ENCODE assay signal across 23 cellular contexts in genomic region chr22:49911881-49912625, GRCh38. TPM values are rescaled to one million over a fixed set of nuclear protein-coding genes. Genes with fewer than 3 reads are reported as not detected.
DNase-seq lines count a peak whose midpoint lies in the region; ATAC-seq, FAIRE-seq and TF ChIP-seq lines count a peak whose summit lies in the region.
"Had no signal": no experiment of that assay in that cellular context is flagged by ENCODE, and none has a peak within 500 bp of the region (broad histone marks: within the 10 kb centered on the region; RNA-seq: fewer than 3 reads in every experiment).

No MANE protein-coding gene starts in this region.

- TF ChIP-seq RAD21 in HepG2 (CRISPR knock-in tag; IDR thresholded peaks at IDR 0.05): no peak

- ATAC-seq in HepG2 (no peak), gastrocnemius medialis (no peak)
- no peak for ATAC-seq in stimulated activated naive B cell treated with anti-CD40 and anti-IgM and Interleukin-4, amounts not matched to agents 10 μg/mL and 1 μg/mL and 100 μg/mL, for 72 hours (replicated peaks)

- TF ChIP-seq POLR2A in HepG2 (IDR thresholded peaks at IDR 0.05; ENCODE audit: insufficient read depth in 1 of 2, low read depth in 2 of 2, low read length in 2 of 2) (no peak), gastrocnemius medialis (IDR thresholded peaks at IDR 0.05) (no peak)

- H3K36me3 ChIP-seq in HepG2 (replicated peaks in 1 of 2; ENCODE audit: control insufficient read depth in 1 of 2, insufficient read depth in 2 of 2, low read length in 2 of 2) (peaks cover 9 to 32% of the 10 kb centered on the region in 2 experiments; a peak in 4 of 5 replicates), gastrocnemius medialis (peaks cover 0 to 42% of the 10 kb centered on the region in 2 donors)

- H3K27me3 Mint-ChIP-seq in CD14-positive monocyte (ENCODE audit: low read depth in 3 of 3): peaks cover 0 to 3% (median 2%) of the 10 kb centered on the region in 3 donors
- H3K27me3 Mint-ChIP-seq in dendritic cell treated with granulocyte-macrophage colony-stimulating factor and Interleukin-4, amounts not matched to agents 40 ng/mL and 50 ng/mL, for 4 days: no peaks in the 10 kb centered on the region
- no peaks in the 10 kb centered on the region for H3K27me3 Mint-ChIP-seq in stimulated activated naive B cell treated with anti-CD40 and anti-IgM and Interleukin-4, amounts not matched to agents 10 μg/mL and 1 μg/mL and 100 μg/mL, for 72 hours
- H3K27me3 Mint-ChIP-seq: B cell; CD4-positive, alpha-beta T cell; CD8-positive, alpha-beta memory T cell had no signal

- no peaks in the 10 kb centered on the region for H3K9me3 Mint-ChIP-seq in CD14-positive monocyte
- no peaks in the 10 kb centered on the region for H3K9me3 Mint-ChIP-seq in dendritic cell treated with granulocyte-macrophage colony-stimulating factor and Interleukin-4, amounts not matched to agents 40 ng/mL and 50 ng/mL, for 4 days
- no peaks in the 10 kb centered on the region for H3K9me3 Mint-ChIP-seq in stimulated activated naive B cell treated with anti-CD40 and anti-IgM and Interleukin-4, amounts not matched to agents 10 μg/mL and 1 μg/mL and 100 μg/mL, for 72 hours
- H3K9me3 Mint-ChIP-seq: CD4-positive, alpha-beta T cell; CD8-positive, alpha-beta memory T cell; HFFc6 had no signal

- H3K9me3 ChIP-seq in HepG2 (ENCODE audit: low read length): no peaks in the 10 kb centered on the region
- H3K9me3 ChIP-seq in gastrocnemius medialis: no peaks in the 10 kb centered on the region
- H3K9me3 ChIP-seq: BLaER1, HAP-1 had no signal

- no peaks in the 10 kb centered on the region for H4K20me1 ChIP-seq in HepG2 (ENCODE audit: insufficient read depth, low read length)

- H3K36me3 Mint-ChIP-seq in CD14-positive monocyte: peaks cover 48 to 60% of the 10 kb centered on the region in 2 donors
- peaks cover 72% of the 10 kb centered on the region for H3K36me3 Mint-ChIP-seq in dendritic cell treated with granulocyte-macrophage colony-stimulating factor and Interleukin-4, amounts not matched to agents 40 ng/mL and 50 ng/mL, for 4 days (ENCODE audit: low read depth)
- H3K36me3 Mint-ChIP-seq in stimulated activated naive B cell treated with anti-CD40 and anti-IgM and Interleukin-4, amounts not matched to agents 10 μg/mL and 1 μg/mL and 100 μg/mL, for 72 hours: peaks cover 22 to 25% of the 10 kb centered on the region in 2 donors

- no peak overlapping the region for H3K4me2 ChIP-seq in HepG2 (ENCODE audit: low read depth, low read length)
- H3K4me2 ChIP-seq: BLaER1 had no signal

- 98% methylated on average over 26 of the region's 30 CpGs for WGBS in HepG2 (ENCODE audit: low lambda C conversion rate)

- no peak overlapping the region for H3K4me3 ChIP-seq in HepG2 (replicated peaks in 1 of 3; ENCODE audit: insufficient read depth in 1 of 3, low read depth in 2 of 3, low read length in 3 of 3)
- no peak overlapping the region for H3K4me3 ChIP-seq in gastrocnemius medialis
- H3K4me3 ChIP-seq: BLaER1, HAP-1 had no signal

- H3K27ac Mint-ChIP-seq in CD14-positive monocyte: peak overlapping the region in 1 of 7 donors; percentile 2
- peak overlapping the region; percentile 20 for H3K27ac Mint-ChIP-seq in dendritic cell treated with granulocyte-macrophage colony-stimulating factor and Interleukin-4, amounts not matched to agents 40 ng/mL and 50 ng/mL, for 4 days
- peak overlapping the region; percentile 87 for H3K27ac Mint-ChIP-seq in stimulated activated naive B cell treated with anti-CD40 and anti-IgM and Interleukin-4, amounts not matched to agents 10 μg/mL and 1 μg/mL and 100 μg/mL, for 72 hours
- H3K27ac Mint-ChIP-seq: B cell; CD4-positive, alpha-beta T cell; HFFc6 had no signal

- H3K27ac ChIP-seq in HepG2 (ENCODE audit: extremely low read length, insufficient read depth, low read length) (no peak overlapping the region), gastrocnemius medialis (no peak overlapping the region)
- H3K27ac ChIP-seq: 22Rv1, BLaER1, C4-2B had no signal

- peaks cover 18% of the 10 kb centered on the region for H3K4me1 ChIP-seq in HepG2 (ENCODE audit: insufficient read depth, low read length)
- H3K4me1 ChIP-seq in gastrocnemius medialis: peaks cover under 1 to 2% of the 10 kb centered on the region in 2 donors
- H3K4me1 ChIP-seq: HAP-1 had no signal

- POLR2A ChIA-PET in HepG2 (lab: Yijun Ruan, JAX): no interaction called here

- in situ Hi-C loops in HepG2 (cut with HindIII; ENCODE audit: extremely low pct_ligation_motif_present, low pct_unique_long_range_greater_than_20kb): no loop called here
- in situ Hi-C loops in gastrocnemius medialis (cut with MboI; ENCODE audit: low sequenced_read_pairs in 4 of 4): loop anchor here in 2 of 4 donors (10.0 kb wide), 2 partner anchors 57 to 137 kb away; partner anchors contain the start of gene ZBED4 (in 1 of the 2)

- H3K9ac ChIP-seq in HepG2 (ENCODE audit: insufficient read depth, low read depth, low read length): no peak overlapping the region
- H3K9ac ChIP-seq: BLaER1 had no signal

- no TSS peak for BruUV-seq in HepG2 (replicated peaks; lab: Mats Ljungman, UMichigan)

- CTCF ChIA-PET in HepG2 (lab: Yijun Ruan, JAX; ENCODE audit: low intra/inter-chr PET ratio, low total read pairs): no interaction called here

- no peak for FAIRE-seq in HepG2 (lab: Jason Lieb, UNC)
- FAIRE-seq: A204.1, D721Med, GM12891, GM18507, H54 had no signal

- H3K4me3 Mint-ChIP-seq in CD14-positive monocyte: no peak overlapping the region
- no peak overlapping the region for H3K4me3 Mint-ChIP-seq in dendritic cell treated with granulocyte-macrophage colony-stimulating factor and Interleukin-4, amounts not matched to agents 40 ng/mL and 50 ng/mL, for 4 days
- no peak overlapping the region for H3K4me3 Mint-ChIP-seq in stimulated activated naive B cell treated with anti-CD40 and anti-IgM and Interleukin-4, amounts not matched to agents 10 μg/mL and 1 μg/mL and 100 μg/mL, for 72 hours
- H3K4me3 Mint-ChIP-seq: B cell; CD4-positive, alpha-beta T cell; CD8-positive, alpha-beta memory T cell; HFFc6 had no signal

- peaks cover 4% of the 10 kb centered on the region for H3K79me2 ChIP-seq in HepG2 (ENCODE audit: insufficient read depth, low read length)

- no peak overlapping the region for H2AFZ ChIP-seq in HepG2 (ENCODE audit: low read length)

- intact Hi-C loops in CD14-positive monocyte (cut with micrococcal nuclease) (no loop called here), HepG2 (cut with micrococcal nuclease; ENCODE audit: unreplicated experiment) (no loop called here), gastrocnemius medialis (cut with DNase I; ENCODE audit: low total_unique reads) (no loop called here)
- intact Hi-C loops in dendritic cell treated with granulocyte-macrophage colony-stimulating factor and Interleukin-4, amounts not matched to agents 40 ng/mL and 50 ng/mL, for 4 days (cut with micrococcal nuclease): no loop called here

- DNase-seq in CD14-positive monocyte (ENCODE audit: low spot score): peak; percentile 39
- DNase-seq in HepG2 (ENCODE audit: low spot score): no peak
- no peak for DNase-seq in stimulated activated naive B cell treated with anti-CD40 and anti-IgM and Interleukin-4, amounts not matched to agents 10 μg/mL and 1 μg/mL and 100 μg/mL, for 72 hours
- DNase-seq in gastrocnemius medialis: no peak
- DNase-seq in DMS 273 treated with DMSO at 0.1 percent for 48 hours (lab: John Stamatoyannopoulos, UW): no peak
- no peak for DNase-seq in NCI-H226
- DNase-seq: CD4-positive, alpha-beta T cell; CD8-positive, alpha-beta memory T cell; DMS53; GF-D8; GOT3; HFFc6 had no signal

- no peaks in the 10 kb centered on the region for H3K27me3 ChIP-seq in HepG2 (ENCODE audit: control insufficient read depth in 1 of 2, insufficient read depth in 2 of 2, low read length in 2 of 2)
- H3K27me3 ChIP-seq in gastrocnemius medialis: no peaks in the 10 kb centered on the region
- H3K27me3 ChIP-seq: BLaER1 had no signal

- no peak for TF ChIP-seq CTCF in CD14-positive monocyte (IDR thresholded peaks at IDR 0.05)
- no peak for TF ChIP-seq CTCF in HepG2 (CRISPR knock-in tag; IDR thresholded peaks at IDR 0.05)
- TF ChIP-seq CTCF in gastrocnemius medialis (IDR thresholded peaks at IDR 0.05 in 4 of 5, conservative IDR thresholded peaks at IDR 0.05 in 1 of 5): no peak

- peaks cover 5% of the 10 kb centered on the region for H3K4me1 Mint-ChIP-seq in CD14-positive monocyte
- peaks cover 13% of the 10 kb centered on the region for H3K4me1 Mint-ChIP-seq in dendritic cell treated with granulocyte-macrophage colony-stimulating factor and Interleukin-4, amounts not matched to agents 40 ng/mL and 50 ng/mL, for 4 days (ENCODE audit: low read depth)
- H3K4me1 Mint-ChIP-seq in stimulated activated naive B cell treated with anti-CD40 and anti-IgM and Interleukin-4, amounts not matched to agents 10 μg/mL and 1 μg/mL and 100 μg/mL, for 72 hours: peaks cover 3 to 16% of the 10 kb centered on the region in 2 donors

- TF ChIP-seq EP300 in HepG2 (IDR thresholded peaks at IDR 0.05; ENCODE audit: low read depth in 2 of 2, low read length in 2 of 2): no peak
- no peak for TF ChIP-seq EP300 in HepG2 (CRISPR knock-in tag; IDR thresholded peaks at IDR 0.05; ENCODE audit: borderline replicate concordance)

RNA-seq across cellular contexts. Expression of gene ALG12, which starts 6.2 kb away (rescaled TPM):
- polyA plus RNA-seq in CD14-positive monocyte (1 to 10 TPM; 7.2 to 9.5 TPM), HepG2 (2011; rRNA removed) (7.8 and 9.5 TPM in 2 replicates)
- total RNA-seq in HepG2 (2016; rRNA removed; fragmentation: Illumina TruSeq; extraction: Trizol) (6.6 and 15.8 TPM in 2 replicates), gastrocnemius medialis (1 to 10 TPM; 6.4 to 9.6 (median 8.2) TPM)
- 1.5 and 3.0 TPM in 2 replicates for total RNA-seq in HepG2 (2016; cell fraction: cytosol; rRNA removed; fragmentation: Illumina TruSeq; extraction: Trizol; ENCODE audit: low read depth)
- 6.8 and 15.6 TPM in 2 replicates for total RNA-seq in HepG2 (2016; cell fraction: insoluble cytoplasmic fraction; rRNA removed; fragmentation: Illumina TruSeq; extraction: Trizol)
- 6.4 and 10.5 TPM in 2 replicates for total RNA-seq in HepG2 (2016; cell fraction: membrane; rRNA removed; fragmentation: Illumina TruSeq; extraction: Trizol)
- total RNA-seq in HepG2 (2016; cell fraction: nucleus; rRNA removed; fragmentation: Illumina TruSeq; extraction: Trizol): 10.6 and 14.2 TPM in 2 replicates
- 5.9 and 6.1 TPM in 2 replicates for polyA plus RNA-seq in HepG2 (2011; cell fraction: cytosol; rRNA removed)
- polyA plus RNA-seq in HepG2 (2011; cell fraction: nucleus; rRNA removed): 25.1 and 26.7 TPM in 2 replicates
- 9.4 and 10.0 TPM in 2 replicates for polyA plus RNA-seq in HepG2 (2012)
- polyA plus RNA-seq in HepG2 (2016; cell fraction: cytosol; fragmentation: Illumina TruSeq; extraction: Trizol; ENCODE audit: low read depth): 2.9 and 3.3 TPM in 2 replicates
- polyA plus RNA-seq in HepG2 (2016; cell fraction: insoluble cytoplasmic fraction; fragmentation: Illumina TruSeq; extraction: Trizol; ENCODE audit: low read depth): 6.1 and 6.8 TPM in 2 replicates
- 5.6 and 6.9 TPM in 2 replicates for polyA plus RNA-seq in HepG2 (2016; cell fraction: membrane; fragmentation: Illumina TruSeq; extraction: Trizol; ENCODE audit: low read depth)
- 26.3 and 30.4 TPM in 2 replicates for polyA plus RNA-seq in HepG2 (2016; cell fraction: nucleus; fragmentation: Illumina TruSeq; extraction: Trizol; ENCODE audit: insufficient read depth, low read depth)
- polyA minus RNA-seq in HepG2 (2011; rRNA and poly(A)+ RNA removed; ENCODE audit: low replicate concordance): 5.8 and 12.8 TPM in 2 replicates
- 5.7 and 7.1 TPM in 2 replicates for polyA minus RNA-seq in HepG2 (2011; cell fraction: cytosol; rRNA and poly(A)+ RNA removed)
- 3.4 and 4.5 TPM in 2 replicates for polyA minus RNA-seq in HepG2 (2011; cell fraction: nucleus; rRNA and poly(A)+ RNA removed)

RNA-seq across cellular contexts. Expression of gene CRELD2, which starts 6.4 kb away (rescaled TPM):
- polyA plus RNA-seq in CD14-positive monocyte (10 to 100 TPM; 20.3 to 27.6 TPM), HepG2 (2011; rRNA removed) (17.2 and 20.2 TPM in 2 replicates)
- total RNA-seq in HepG2 (2016; rRNA removed; fragmentation: Illumina TruSeq; extraction: Trizol) (19.6 and 44.7 TPM in 2 replicates), gastrocnemius medialis (10 to 100 TPM in 3 of 4 donors, 1 to 10 TPM in 1; 8.9 to 15.0 (median 13.0) TPM)
- total RNA-seq in HepG2 (2016; cell fraction: cytosol; rRNA removed; fragmentation: Illumina TruSeq; extraction: Trizol; ENCODE audit: low read depth): 22.4 and 24.2 TPM in 2 replicates
- 18.8 and 46.8 TPM in 2 replicates for total RNA-seq in HepG2 (2016; cell fraction: insoluble cytoplasmic fraction; rRNA removed; fragmentation: Illumina TruSeq; extraction: Trizol)
- total RNA-seq in HepG2 (2016; cell fraction: membrane; rRNA removed; fragmentation: Illumina TruSeq; extraction: Trizol): 27.6 and 29.9 TPM in 2 replicates
- total RNA-seq in HepG2 (2016; cell fraction: nucleus; rRNA removed; fragmentation: Illumina TruSeq; extraction: Trizol): 35.5 and 40.6 TPM in 2 replicates
- 16.7 and 25.6 TPM in 2 replicates for polyA plus RNA-seq in HepG2 (2011; cell fraction: cytosol; rRNA removed)
- 44.2 and 48.8 TPM in 2 replicates for polyA plus RNA-seq in HepG2 (2011; cell fraction: nucleus; rRNA removed)
- 9.4 and 10.2 TPM in 2 replicates for polyA plus RNA-seq in HepG2 (2012)
- 25.8 and 29.9 TPM in 2 replicates for polyA plus RNA-seq in HepG2 (2016; cell fraction: cytosol; fragmentation: Illumina TruSeq; extraction: Trizol; ENCODE audit: low read depth)
- 22.7 and 25.1 TPM in 2 replicates for polyA plus RNA-seq in HepG2 (2016; cell fraction: insoluble cytoplasmic fraction; fragmentation: Illumina TruSeq; extraction: Trizol; ENCODE audit: low read depth)
- polyA plus RNA-seq in HepG2 (2016; cell fraction: membrane; fragmentation: Illumina TruSeq; extraction: Trizol; ENCODE audit: low read depth): 26.9 and 27.0 TPM in 2 replicates
- polyA plus RNA-seq in HepG2 (2016; cell fraction: nucleus; fragmentation: Illumina TruSeq; extraction: Trizol; ENCODE audit: insufficient read depth, low read depth): 89.1 and 100 TPM in 2 replicates
- polyA minus RNA-seq in HepG2 (2011; rRNA and poly(A)+ RNA removed; ENCODE audit: low replicate concordance): 6.9 and 14.7 TPM in 2 replicates
- polyA minus RNA-seq in HepG2 (2011; cell fraction: cytosol; rRNA and poly(A)+ RNA removed): 4.4 and 5.2 TPM in 2 replicates
- polyA minus RNA-seq in HepG2 (2011; cell fraction: nucleus; rRNA and poly(A)+ RNA removed): 4.5 and 4.7 TPM in 2 replicates

RNA-seq across cellular contexts. Expression of gene PIM3, which starts 48.5 kb away (rescaled TPM):
- polyA plus RNA-seq in CD14-positive monocyte (10 to 100 TPM; 38.8 to 40.4 TPM), HepG2 (2011; rRNA removed) (21.6 and 24.1 TPM in 2 replicates)
- total RNA-seq in HepG2 (2016; rRNA removed; fragmentation: Illumina TruSeq; extraction: Trizol) (18.2 and 31.2 TPM in 2 replicates), gastrocnemius medialis (100 to 1,000 TPM; 165 to 327 (median 188) TPM)
- 12.4 and 12.6 TPM in 2 replicates for total RNA-seq in HepG2 (2016; cell fraction: cytosol; rRNA removed; fragmentation: Illumina TruSeq; extraction: Trizol; ENCODE audit: low read depth)
- total RNA-seq in HepG2 (2016; cell fraction: insoluble cytoplasmic fraction; rRNA removed; fragmentation: Illumina TruSeq; extraction: Trizol): 17.3 and 32.7 TPM in 2 replicates
- 27.1 and 31.2 TPM in 2 replicates for total RNA-seq in HepG2 (2016; cell fraction: membrane; rRNA removed; fragmentation: Illumina TruSeq; extraction: Trizol)
- total RNA-seq in HepG2 (2016; cell fraction: nucleus; rRNA removed; fragmentation: Illumina TruSeq; extraction: Trizol): 24.6 and 30.5 TPM in 2 replicates
- 21.4 and 47.8 TPM in 2 replicates for polyA plus RNA-seq in HepG2 (2011; cell fraction: cytosol; rRNA removed)
- 121 and 136 TPM in 2 replicates for polyA plus RNA-seq in HepG2 (2011; cell fraction: nucleus; rRNA removed)
- polyA plus RNA-seq in HepG2 (2012): 22.6 and 36.4 TPM in 2 replicates
- polyA plus RNA-seq in HepG2 (2016; cell fraction: cytosol; fragmentation: Illumina TruSeq; extraction: Trizol; ENCODE audit: low read depth): 7.3 and 9.3 TPM in 2 replicates
- polyA plus RNA-seq in HepG2 (2016; cell fraction: insoluble cytoplasmic fraction; fragmentation: Illumina TruSeq; extraction: Trizol; ENCODE audit: low read depth): 21.4 and 25.4 TPM in 2 replicates
- polyA plus RNA-seq in HepG2 (2016; cell fraction: membrane; fragmentation: Illumina TruSeq; extraction: Trizol; ENCODE audit: low read depth): 17.2 and 17.8 TPM in 2 replicates
- 62.7 and 63.0 TPM in 2 replicates for polyA plus RNA-seq in HepG2 (2016; cell fraction: nucleus; fragmentation: Illumina TruSeq; extraction: Trizol; ENCODE audit: insufficient read depth, low read depth)
- polyA minus RNA-seq in HepG2 (2011; rRNA and poly(A)+ RNA removed; ENCODE audit: low replicate concordance): 8.8 and 50.3 TPM in 2 replicates
- polyA minus RNA-seq in HepG2 (2011; cell fraction: cytosol; rRNA and poly(A)+ RNA removed): 23.0 and 37.5 TPM in 2 replicates
- 17.0 and 22.8 TPM in 2 replicates for polyA minus RNA-seq in HepG2 (2011; cell fraction: nucleus; rRNA and poly(A)+ RNA removed)

RNA-seq across cellular contexts. Expression of gene ZBED4, which starts 58.4 kb away (rescaled TPM):
- polyA plus RNA-seq in CD14-positive monocyte (1 to 10 TPM; 3.8 to 5.7 TPM), HepG2 (2011; rRNA removed) (5.4 and 6.0 TPM in 2 replicates)
- total RNA-seq in HepG2 (2016; rRNA removed; fragmentation: Illumina TruSeq; extraction: Trizol) (9.6 and 11.9 TPM in 2 replicates), gastrocnemius medialis (1 to 10 TPM; 6.7 to 8.4 (median 7.5) TPM)
- 0.91 and 1.3 TPM in 2 replicates for total RNA-seq in HepG2 (2016; cell fraction: cytosol; rRNA removed; fragmentation: Illumina TruSeq; extraction: Trizol; ENCODE audit: low read depth)
- total RNA-seq in HepG2 (2016; cell fraction: insoluble cytoplasmic fraction; rRNA removed; fragmentation: Illumina TruSeq; extraction: Trizol): 9.6 and 9.7 TPM in 2 replicates
- total RNA-seq in HepG2 (2016; cell fraction: membrane; rRNA removed; fragmentation: Illumina TruSeq; extraction: Trizol): 5.5 TPM in 2 replicates
- total RNA-seq in HepG2 (2016; cell fraction: nucleus; rRNA removed; fragmentation: Illumina TruSeq; extraction: Trizol): 8.0 and 9.8 TPM in 2 replicates
- polyA plus RNA-seq in HepG2 (2011; cell fraction: cytosol; rRNA removed): 4.8 and 5.6 TPM in 2 replicates
- 9.9 and 11.1 TPM in 2 replicates for polyA plus RNA-seq in HepG2 (2011; cell fraction: nucleus; rRNA removed)
- polyA plus RNA-seq in HepG2 (2012): 9.9 and 11.2 TPM in 2 replicates
- 0.43 and 0.49 TPM in 2 replicates for polyA plus RNA-seq in HepG2 (2016; cell fraction: cytosol; fragmentation: Illumina TruSeq; extraction: Trizol; ENCODE audit: low read depth)
- 9.0 and 10.5 TPM in 2 replicates for polyA plus RNA-seq in HepG2 (2016; cell fraction: insoluble cytoplasmic fraction; fragmentation: Illumina TruSeq; extraction: Trizol; ENCODE audit: low read depth)
- polyA plus RNA-seq in HepG2 (2016; cell fraction: membrane; fragmentation: Illumina TruSeq; extraction: Trizol; ENCODE audit: low read depth): 2.4 and 2.7 TPM in 2 replicates
- polyA plus RNA-seq in HepG2 (2016; cell fraction: nucleus; fragmentation: Illumina TruSeq; extraction: Trizol; ENCODE audit: insufficient read depth, low read depth): 13.2 and 13.5 TPM in 2 replicates
- polyA minus RNA-seq in HepG2 (2011; rRNA and poly(A)+ RNA removed; ENCODE audit: low replicate concordance): 7.8 and 12.8 TPM in 2 replicates
- polyA minus RNA-seq in HepG2 (2011; cell fraction: cytosol; rRNA and poly(A)+ RNA removed): 8.8 and 10.3 TPM in 2 replicates
- 12.1 and 13.2 TPM in 2 replicates for polyA minus RNA-seq in HepG2 (2011; cell fraction: nucleus; rRNA and poly(A)+ RNA removed)
